23 cellular contexts compared by ENCODE assay signal in genomic region chr22:42873361-42873760, GRCh38. TPM values are rescaled to one million over a fixed set of nuclear protein-coding genes. Genes with fewer than 3 reads are reported as not detected.
DNase-seq lines count a peak whose midpoint lies in the region; ATAC-seq, FAIRE-seq and TF ChIP-seq lines count a peak whose summit lies in the region.
"Had no signal": no experiment of that assay in that cellular context is flagged by ENCODE, and none has a peak within 500 bp of the region (broad histone marks: within the 10 kb centered on the region; RNA-seq: fewer than 3 reads in every experiment).

No MANE protein-coding gene starts in this region.

- H3K27me3 Mint-ChIP-seq in IgD-negative memory B cell: no peaks in the 10 kb centered on the region
- H3K27me3 Mint-ChIP-seq: progenitor cell of endocrine pancreas had no signal

- H3K27ac Mint-ChIP-seq in IgD-negative memory B cell: peak overlapping the region in 2 of 3 donors; percentile 35 to 53
- H3K27ac Mint-ChIP-seq: progenitor cell of endocrine pancreas had no signal

- H3K4me3 ChIP-seq in bronchial epithelial cell (ENCODE audit: low read depth, low read length): no peak overlapping the region
- H3K4me3 ChIP-seq in gastrocnemius medialis: no peak overlapping the region
- no peak overlapping the region for H3K4me3 ChIP-seq in esophagus muscularis mucosa
- H3K4me3 ChIP-seq: GM23338, upper lobe of left lung had no signal

- no peak for TF ChIP-seq EP300 in esophagus muscularis mucosa (IDR thresholded peaks at IDR 0.05)

- no peaks in the 10 kb centered on the region for H3K9me3 ChIP-seq in gastrocnemius medialis
- no peaks in the 10 kb centered on the region for H3K9me3 ChIP-seq in esophagus muscularis mucosa
- H3K9me3 ChIP-seq: Caco-2, upper lobe of left lung had no signal

- TF ChIP-seq POLR2A in gastrocnemius medialis (IDR thresholded peaks at IDR 0.05) (no peak), esophagus muscularis mucosa (IDR thresholded peaks at IDR 0.05; ENCODE audit: low read depth) (no peak)

- H3K27me3 ChIP-seq in bronchial epithelial cell (ENCODE audit: control insufficient read depth, insufficient read depth, low read length): no peaks in the 10 kb centered on the region
- H3K27me3 ChIP-seq in gastrocnemius medialis: no peaks in the 10 kb centered on the region
- H3K27me3 ChIP-seq in esophagus muscularis mucosa: no peaks in the 10 kb centered on the region
- H3K27me3 ChIP-seq: upper lobe of left lung had no signal

- H3K36me3 Mint-ChIP-seq in IgD-negative memory B cell: no peaks in the 10 kb centered on the region

- in situ Hi-C loops in gastrocnemius medialis (cut with MboI; ENCODE audit: low sequenced_read_pairs in 4 of 4): loop anchor here in 3 of 4 donors (5.0 to 25.0 kb wide), 3 partner anchors 89 to 164 kb away; no protein-coding TSS in a partner anchor

- H3K4me1 ChIP-seq in gastrocnemius medialis (peaks cover 26 to 39% of the 10 kb centered on the region in 2 donors), esophagus muscularis mucosa (peaks cover 10 to 13% (median 12%) of the 10 kb centered on the region in 4 donors)
- H3K4me1 ChIP-seq: Caco-2 had no signal

- H3K4me3 Mint-ChIP-seq in IgD-negative memory B cell: no peak overlapping the region
- H3K4me3 Mint-ChIP-seq: GM23338 had no signal

- H3K27ac ChIP-seq in gastrocnemius medialis (peak overlapping the region; percentile 54 to 80 (median 68)), esophagus muscularis mucosa (replicated peaks in 1 of 4) (no peak overlapping the region)
- H3K27ac ChIP-seq: C4-2B, upper lobe of left lung, WERI-Rb-1 had no signal

- H3K36me3 ChIP-seq in bronchial epithelial cell (ENCODE audit: control insufficient read depth, insufficient read depth, low read length) (peaks cover 35% of the 10 kb centered on the region), gastrocnemius medialis (peaks cover 0 to 63% of the 10 kb centered on the region in 2 donors), esophagus muscularis mucosa (peaks cover 56 to 94% (median 89%) of the 10 kb centered on the region in 4 donors)

- TF ChIP-seq CTCF in bronchial epithelial cell (IDR thresholded peaks at IDR 0.05; ENCODE audit: insufficient read depth, low read length, severe bottlenecking) (no peak), gastrocnemius medialis (IDR thresholded peaks at IDR 0.05 in 4 of 5, conservative IDR thresholded peaks at IDR 0.05 in 1 of 5) (no peak), esophagus muscularis mucosa (IDR thresholded peaks at IDR 0.05) (no peak)

- peak; percentile 7 for FAIRE-seq in bronchial epithelial cell (lab: Jason Lieb, UNC)
- FAIRE-seq: frontal cortex had no signal

- peaks cover 0 to 2% (median 0%) of the 10 kb centered on the region in 3 donors for H3K4me1 Mint-ChIP-seq in IgD-negative memory B cell
- H3K4me1 Mint-ChIP-seq: GM23338 had no signal

- ATAC-seq in gastrocnemius medialis: no peak
- ATAC-seq: GM23338, sciatic nerve had no signal

- DNase-seq in EH (ENCODE audit: low read depth) (peak; percentile 13), bronchial epithelial cell (ENCODE audit: low read depth) (no peak), gastrocnemius medialis (no peak), DMS114 treated with DMSO at 0.1 percent for 48 hours (lab: John Stamatoyannopoulos, UW; ENCODE audit: unreplicated experiment) (no peak), NCI-H1105 treated with DMSO at 0.1 percent for 48 hours (lab: John Stamatoyannopoulos, UW) (no peak), esophagus muscularis mucosa (ENCODE audit: extremely low spot score) (no peak)
- DNase-seq: activated CD4-positive, alpha-beta T cell treated with anti-CD3 and anti-CD28 coated beads for 48 hours; activated T-cell treated with anti-CD3 and anti-CD28 coated beads, Interleukin-2, amount 50 U/mL, for 48 hours; Caco-2; DMS79; NCI-H1105; NCI-H1930; NCI-H524 treated with DMSO at 0.1 percent for 48 hours; stimulated activated CD4-positive, alpha-beta T cell treated with anti-CD3 and anti-CD28 coated beads, Interleukin-4, amount 100 ng/mL, for 24 hours; SW 1271; upper lobe of left lung; WERI-Rb-1 had no signal

- H3K9me3 Mint-ChIP-seq in IgD-negative memory B cell: no peaks in the 10 kb centered on the region
- H3K9me3 Mint-ChIP-seq: GM23338 had no signal

- intact Hi-C loops in gastrocnemius medialis (cut with DNase I; ENCODE audit: low total_unique reads): no loop called here
- intact Hi-C loops in esophagus muscularis mucosa (cut with DNase I): no loop called here

RNA-seq across cellular contexts. Expression of gene ARFGAP3, which starts 16.3 kb away (rescaled TPM):
- polyA plus RNA-seq in IgD-negative memory B cell: 25.5 TPM
- total RNA-seq in bronchial epithelial cell: 76.7 and 87.7 TPM in 2 replicates
- total RNA-seq in gastrocnemius medialis: 10 to 100 TPM; 28.2 to 43.8 (median 36.0) TPM
- total RNA-seq in esophagus muscularis mucosa: 10 to 100 TPM; 38.8 to 63.5 (median 41.4) TPM

Comparison
In these comparisons a context has a peak if more than half of its experiments do, and no peak if none do; other contexts are left out.
1. H3K27ac ChIP-seq: peak in gastrocnemius medialis (4 of 4); none in esophagus muscularis mucosa (0 of 4).